ENCODE assay signal across 1 cellular context in genomic region chr11:73982990-73983763, GRCh38.
TF ChIP-seq lines count a peak whose summit lies in the region.

No MANE protein-coding gene starts in this region.

TF ChIP-seq in HEK293, 187 proteins besides CTCF, POLR2A, EP300 and RAD21 (continued from another document and continues in another):
- no peak for TF ChIP-seq ZNF280D (tag by site-specific recombination; IDR thresholded peaks at IDR 0.05)
- TF ChIP-seq ZNF155 (tag by site-specific recombination; IDR thresholded peaks at IDR 0.05), result no peak
- no peak; the same call in 1 of the 2 replicates for TF ChIP-seq ZFP37 (tag by site-specific recombination; IDR thresholded peaks at IDR 0.05)
- TF ChIP-seq IKZF3 (tag by site-specific recombination; IDR thresholded peaks at IDR 0.05), result peak; percentile 81
- TF ChIP-seq SCRT2 (tag by site-specific recombination; IDR thresholded peaks at IDR 0.05), result peak; percentile 100
- peak; percentile 98 for TF ChIP-seq ZNF449 (tag by site-specific recombination; IDR thresholded peaks at IDR 0.05)
- TF ChIP-seq ZFP69B (tag by site-specific recombination; IDR thresholded peaks at IDR 0.05), result peak; percentile 51
- TF ChIP-seq ZNF785 (tag by site-specific recombination; IDR thresholded peaks at IDR 0.05), result no peak
- peak; percentile 78 for TF ChIP-seq ZNF692 (tag by site-specific recombination; IDR thresholded peaks at IDR 0.05)
- no peak for TF ChIP-seq ZBTB7A (tag by site-specific recombination; IDR thresholded peaks at IDR 0.05; ENCODE audit: low read depth)
- 0 out of 2 replicates have a peak, but pooled peaks have one; percentile 18 for TF ChIP-seq INSM2 (tag by site-specific recombination; IDR thresholded peaks at IDR 0.05)
- peak; percentile 51; the same call in 1 of the 2 replicates for TF ChIP-seq ZNF610 (tag by site-specific recombination; IDR thresholded peaks at IDR 0.05; ENCODE audit: borderline replicate concordance)
- no peak for TF ChIP-seq ZNF114 (tag by site-specific recombination; IDR thresholded peaks at IDR 0.05)
- no peak for TF ChIP-seq ZNF174 (tag by site-specific recombination; IDR thresholded peaks at IDR 0.05)
- TF ChIP-seq PRDM4 (tag by site-specific recombination; IDR thresholded peaks at IDR 0.05), result peak; percentile 80
- TF ChIP-seq ZNF398 (tag by site-specific recombination; IDR thresholded peaks at IDR 0.05), result 0 out of 2 replicates have a peak, but pooled peaks have one; percentile 24
- no peak for TF ChIP-seq ZNF596 (tag by site-specific recombination; IDR thresholded peaks at IDR 0.05)
- no peak for TF ChIP-seq ZBTB21 (tag by site-specific recombination; IDR thresholded peaks at IDR 0.05)
- no peak for TF ChIP-seq ZNF416 (tag by site-specific recombination; IDR thresholded peaks at IDR 0.05)
- no peak for TF ChIP-seq ZNF837 (tag by site-specific recombination; IDR thresholded peaks at IDR 0.05)
- TF ChIP-seq ZNF660 (tag by site-specific recombination; IDR thresholded peaks at IDR 0.05), result peak; percentile 65; the same call in 1 of the 2 replicates
- TF ChIP-seq BCL11A (tag by site-specific recombination; IDR thresholded peaks at IDR 0.05; ENCODE audit: low read depth), result peak; percentile 74; the same call in 1 of the 2 replicates
- TF ChIP-seq ZNF707 (tag by site-specific recombination; IDR thresholded peaks at IDR 0.05), result no peak
- peak; percentile 37 for TF ChIP-seq EGR2 (tag by site-specific recombination; IDR thresholded peaks at IDR 0.05; ENCODE audit: low read depth)
- TF ChIP-seq ZNF48 (tag by site-specific recombination; IDR thresholded peaks at IDR 0.05), result no peak
- no peak for TF ChIP-seq GFI1B (tag by site-specific recombination; IDR thresholded peaks at IDR 0.05)
- 0 out of 2 replicates have a peak, but pooled peaks have one; percentile 22 for TF ChIP-seq MZF1 (tag by site-specific recombination; IDR thresholded peaks at IDR 0.05; ENCODE audit: borderline replicate concordance)
- TF ChIP-seq KLF17 (tag by site-specific recombination; IDR thresholded peaks at IDR 0.05), result peak; percentile 32
- peak; percentile 98 for TF ChIP-seq SCRT1 (tag by site-specific recombination; IDR thresholded peaks at IDR 0.05; ENCODE audit: borderline replicate concordance)
- TF ChIP-seq ZNF366 (tag by site-specific recombination; conservative IDR thresholded peaks at IDR 0.05), result peak; percentile 87
- no peak for TF ChIP-seq ZNF626 (tag by site-specific recombination; IDR thresholded peaks at IDR 0.05)
- TF ChIP-seq ZNF571 (tag by site-specific recombination; IDR thresholded peaks at IDR 0.05), result no peak
- no peak for TF ChIP-seq ATF2 (tag by site-specific recombination; IDR thresholded peaks at IDR 0.05; ENCODE audit: low read depth)
- TF ChIP-seq PRDM1 (tag by site-specific recombination; IDR thresholded peaks at IDR 0.05), result peak; percentile 77
- TF ChIP-seq ZEB2 (tag by site-specific recombination; IDR thresholded peaks at IDR 0.05), result peak; percentile 89
- no peak for TF ChIP-seq ZNF121 (tag by site-specific recombination; IDR thresholded peaks at IDR 0.05)
- TF ChIP-seq ZNF548 (tag by site-specific recombination; IDR thresholded peaks at IDR 0.05), result no peak
- no peak for TF ChIP-seq ZNF112 (tag by site-specific recombination; IDR thresholded peaks at IDR 0.05)
- no peak for TF ChIP-seq ZNF701 (tag by site-specific recombination; IDR thresholded peaks at IDR 0.05)
- TF ChIP-seq SETDB1 (IDR thresholded peaks at IDR 0.05; ENCODE audit: insufficient read length, low read length), result no peak
- TF ChIP-seq ZNF274 (IDR thresholded peaks at IDR 0.05; ENCODE audit: low read length), result no peak
- TF ChIP-seq ZNF274 (tag by site-specific recombination; IDR thresholded peaks at IDR 0.05; ENCODE audit: borderline replicate concordance), result no peak
- no peak for TF ChIP-seq ZNF473 (tag by site-specific recombination; IDR thresholded peaks at IDR 0.05)
- TF ChIP-seq OSR2 (tag by site-specific recombination; IDR thresholded peaks at IDR 0.05), result no peak
- TF ChIP-seq ZIC2 (tag by site-specific recombination; IDR thresholded peaks at IDR 0.05), result peak; percentile 95
- TF ChIP-seq ZNF529 (tag by site-specific recombination; IDR thresholded peaks at IDR 0.05; ENCODE audit: insufficient replicate concordance), result no peak
- TF ChIP-seq ZSCAN5A (tag by site-specific recombination; IDR thresholded peaks at IDR 0.05), result no peak
- no peak for TF ChIP-seq ZNF654 (tag by site-specific recombination; IDR thresholded peaks at IDR 0.05; ENCODE audit: low read depth)
- peak; percentile 94 for TF ChIP-seq ZNF335 (tag by site-specific recombination; conservative IDR thresholded peaks at IDR 0.05)
- peak; percentile 82 for TF ChIP-seq KLF10 (tag by site-specific recombination; IDR thresholded peaks at IDR 0.05)
- TF ChIP-seq GLI2 (tag by site-specific recombination; IDR thresholded peaks at IDR 0.05; ENCODE audit: borderline replicate concordance, low read depth), result no peak
- TF ChIP-seq ZNF169 (tag by site-specific recombination; IDR thresholded peaks at IDR 0.05), result no peak
- 0 out of 2 replicates have a peak, but pooled peaks have one; percentile 16 for TF ChIP-seq ZBTB6 (tag by site-specific recombination; IDR thresholded peaks at IDR 0.05)
